In genomic region chr1:224569276-224569675, GRCh38 we compare ENCODE assay signal across 27 cellular contexts.
"Had no signal": no experiment of that assay in that cellular context is flagged by ENCODE, and none has a peak within 500 bp of the region (broad histone marks: within the 10 kb centered on the region; RNA-seq: fewer than 3 reads in every experiment).

No MANE protein-coding gene starts in this region.

- DNase-seq: activated B cell treated with CpG ODN at 0.5 μM for 24 hours; activated CD4-positive, alpha-beta memory T cell treated with anti-CD3 and anti-CD28 coated beads for 36 hours; activated CD4-positive, alpha-beta T cell treated with anti-CD3 and anti-CD28 coated beads for 4 hours; activated CD4-positive, alpha-beta T cell treated with anti-CD3 and anti-CD28 coated beads, Interleukin-2, amount 10 ng/mL, durations not matched to agents 24 days and 14 days; activated CD4-positive, alpha-beta T cell treated with anti-CD3 and anti-CD28 coated beads, Interleukin-2, amount 50 U/mL, for 1 hour; activated CD4-positive, alpha-beta T cell treated with anti-CD3 and anti-CD28 coated beads, Interleukin-2, amount 50 U/mL, for 4 hours; activated CD4-positive, CD25-positive, alpha-beta regulatory T cell treated with anti-CD3 and anti-CD28 coated beads, Interleukin-2, amount 50 U/mL, for 72 hours; activated CD8-positive, alpha-beta memory T cell treated with anti-CD3 and anti-CD28 coated beads, Interleukin-2, amount 50 U/mL, for 4 hours; activated CD8-positive, alpha-beta T cell treated with anti-CD3 and anti-CD28 coated beads for 36 hours; activated effector memory CD4-positive, alpha-beta T cell treated with anti-CD3 and anti-CD28 coated beads, Interleukin-2, amount 50 U/mL, for 16 hours; activated gamma-delta T cell treated with Interleukin-2 at 50 U/mL for 16 hours; activated naive CD4-positive, alpha-beta T cell; activated naive CD4-positive, alpha-beta T cell treated with anti-CD3 and anti-CD28 coated beads for 36 hours; activated naive CD4-positive, alpha-beta T cell treated with anti-CD3 and anti-CD28 coated beads, Interleukin-2, amount 50 U/mL, for 16 hours; activated naive CD8-positive, alpha-beta T cell treated with anti-CD3 and anti-CD28 coated beads for 36 hours; activated T-cell treated with anti-CD3 and anti-CD28 coated beads for 4 hours; activated T-cell treated with anti-CD3 and anti-CD28 coated beads, Interleukin-2, amount 50 U/mL, for 1 hour; activated T-cell treated with anti-CD3 and anti-CD28 coated beads, Interleukin-2, amount 50 U/mL, for 4 hours; activated T-cell treated with anti-CD3 and anti-CD28 coated beads, Interleukin-2, amount 50 U/mL, for 72 hours; adrenal gland; amniotic stem cell; aorta; body of pancreas; caudate nucleus; cerebellar nuclear complex; T-helper 1 cell; T-helper 9 cell had no signal
